In genomic region chr3:122239112-122239511, GRCh38 we compare ENCODE assay signal across 27 cellular contexts. TPM values are rescaled to one million over a fixed set of nuclear protein-coding genes. Genes with fewer than 3 reads are reported as not detected.
"Had no signal": no experiment of that assay in that cellular context is flagged by ENCODE, and none has a peak within 500 bp of the region (broad histone marks: within the 10 kb centered on the region; RNA-seq: fewer than 3 reads in every experiment).

No MANE protein-coding gene starts in this region.

- H3K4me2 ChIP-seq: neural progenitor cell had no signal

- ATAC-seq: esophagus mucosa; left lobe of liver; mucosa of descending colon; naive thymus-derived CD8-positive, alpha-beta T cell; stimulated activated naive B cell treated with anti-CD40 and anti-IgM and Interleukin-4, amounts not matched to agents 10 μg/mL and 1 μg/mL and 100 μg/mL, for 72 hours; stimulated activated naive CD8-positive, alpha-beta T cell treated with anti-CD3 and anti-CD28 coated beads, Interleukin-15, amount 100 ng/mL, for 72 hours had no signal

- H3K9me3 Mint-ChIP-seq: naive thymus-derived CD8-positive, alpha-beta T cell; neural progenitor cell; stimulated activated naive B cell treated with anti-CD40 and anti-IgM and Interleukin-4, amounts not matched to agents 10 μg/mL and 1 μg/mL and 100 μg/mL, for 72 hours; stimulated activated naive CD8-positive, alpha-beta T cell treated with anti-CD3 and anti-CD28 coated beads, Interleukin-15, amount 100 ng/mL, for 72 hours had no signal

- H3K27ac Mint-ChIP-seq: neural progenitor cell; stimulated activated naive B cell treated with anti-CD40 and anti-IgM and Interleukin-4, amounts not matched to agents 10 μg/mL and 1 μg/mL and 100 μg/mL, for 72 hours; stimulated activated naive CD8-positive, alpha-beta T cell treated with anti-CD3 and anti-CD28 coated beads, Interleukin-15, amount 100 ng/mL, for 72 hours had no signal

- DNase-seq: colonic mucosa; effector CD4-positive, alpha-beta T cell; heart right ventricle; hypothalamus; islet precursor cell; mammary epithelial cell; mucosa of descending colon; naive thymus-derived CD8-positive, alpha-beta T cell; sigmoid colon; stimulated activated CD4-positive, alpha-beta T cell treated with anti-CD3 and anti-CD28 coated beads, Interleukin-2, amount 100 ng/mL, for 24 hours; stimulated activated CD4-positive, alpha-beta T cell treated with anti-CD3 and anti-CD28 coated beads, Interleukin-4, amount 100 ng/mL, for 4 hours; stimulated activated naive B cell treated with anti-CD40 and anti-IgM and Interleukin-4, amounts not matched to agents 10 μg/mL and 1 μg/mL and 100 μg/mL, for 72 hours; stimulated activated naive CD8-positive, alpha-beta T cell treated with anti-CD3 and anti-CD28 coated beads, Interleukin-15, amount 100 ng/mL, for 72 hours; testis; upper lobe of right lung had no signal

- H3K4me1 ChIP-seq: colonic mucosa, neural progenitor cell, sigmoid colon, testis, tibial nerve, upper lobe of right lung, vagina had no signal

- H3K27ac ChIP-seq: colonic mucosa, heart right ventricle, neural progenitor cell, sigmoid colon, skin epidermis, testis, tibial nerve, upper lobe of right lung, vagina had no signal

- H3K4me3 Mint-ChIP-seq: naive thymus-derived CD8-positive, alpha-beta T cell; neural progenitor cell; stimulated activated naive B cell treated with anti-CD40 and anti-IgM and Interleukin-4, amounts not matched to agents 10 μg/mL and 1 μg/mL and 100 μg/mL, for 72 hours; stimulated activated naive CD8-positive, alpha-beta T cell treated with anti-CD3 and anti-CD28 coated beads, Interleukin-15, amount 100 ng/mL, for 72 hours had no signal

- H3K4me3 ChIP-seq: colonic mucosa, heart right ventricle, mucosa of descending colon, neural progenitor cell, sigmoid colon, skin epidermis, testis, tibial nerve, upper lobe of right lung, vagina had no signal

- H3K36me3 ChIP-seq: colonic mucosa, heart right ventricle, neural progenitor cell, sigmoid colon, tibial nerve, upper lobe of right lung, vagina had no signal

- H2AFZ ChIP-seq: neural progenitor cell had no signal

- H3K4me1 Mint-ChIP-seq: neural progenitor cell had no signal

- H3K9me3 ChIP-seq: colonic mucosa, heart right ventricle, mucosa of descending colon, sigmoid colon, testis, tibial nerve, upper lobe of right lung, vagina had no signal

- H3K27me3 Mint-ChIP-seq: stimulated activated naive B cell treated with anti-CD40 and anti-IgM and Interleukin-4, amounts not matched to agents 10 μg/mL and 1 μg/mL and 100 μg/mL, for 72 hours had no signal

- H3K36me3 Mint-ChIP-seq: naive thymus-derived CD8-positive, alpha-beta T cell; neural progenitor cell; stimulated activated naive B cell treated with anti-CD40 and anti-IgM and Interleukin-4, amounts not matched to agents 10 μg/mL and 1 μg/mL and 100 μg/mL, for 72 hours had no signal

- H3K27me3 ChIP-seq: colonic mucosa, sigmoid colon, testis, tibial nerve, upper lobe of right lung, vagina had no signal

- H3K9ac ChIP-seq: neural progenitor cell had no signal

RNA-seq across cellular contexts. Expression of gene CASR, which starts 55.6 kb away (rescaled TPM):
- total RNA-seq: dermis microvascular lymphatic vessel endothelial cell; esophagus mucosa; frontal cortex; heart right ventricle; lower leg skin; mammary epithelial cell; naive thymus-derived CD8-positive, alpha-beta T cell; omental fat pad; pulmonary artery endothelial cell; vagina had no signal
- polyA plus RNA-seq: fibroblast of lung; heart right ventricle; mammary epithelial cell; naive thymus-derived CD8-positive, alpha-beta T cell had no signal
